ENCODE assay signal across 8 cellular contexts in genomic region chr17:55577011-55577586, GRCh38.
A peak's percentile ranks its signal among the peaks of the same experiment; 100 is the strongest.
DNase-seq lines count a peak whose midpoint lies in the region; ATAC-seq and TF ChIP-seq lines count a peak whose summit lies in the region.

No MANE protein-coding gene starts in this region.

- H3K27me3 ChIP-seq in liver (ENCODE audit: control insufficient read depth in 4 of 4, insufficient read depth in 4 of 4, low read length in 3 of 4): no peaks in the 10 kb centered on the region

- peak overlapping the region; percentile 43 to 68 for H3K27ac ChIP-seq in liver (ENCODE audit: low read depth in 1 of 2, low read length in 2 of 2)

- 50% methylated on average over 9 of the region's 9 CpGs for WGBS in liver

- no peak overlapping the region for H3K9ac ChIP-seq in liver (ENCODE audit: low read depth in 1 of 2, low read length in 2 of 2)

- no peaks in the 10 kb centered on the region for H3K9me3 ChIP-seq in liver (ENCODE audit: control insufficient read depth in 4 of 4, low read length in 3 of 4)

- peak; percentile 49 for ATAC-seq in GM18858 (IDR thresholded peaks at IDR 0.05; ENCODE audit: unreplicated experiment)
- ATAC-seq in HG02885 (IDR thresholded peaks at IDR 0.05; ENCODE audit: poor library complexity, unreplicated experiment): peak; percentile 85

- TF ChIP-seq CTCF in liver (IDR thresholded peaks at IDR 0.05; ENCODE audit: low read depth, low read length, missing input control): no peak

- H3K4me3 ChIP-seq in liver (ENCODE audit: low read depth in 1 of 3, low read length in 3 of 3): no peak overlapping the region

- DNase-seq in amniotic epithelial cell (ENCODE audit: low read depth) (peak; percentile 66), NCI-H1694 (lab: John Stamatoyannopoulos, UW) (no peak)
- peak; percentile 20 to 34 for DNase-seq in stimulated activated CD8-positive, alpha-beta memory T cell treated with anti-CD3 and anti-CD28 coated beads, Interleukin-7, amount 100 ng/mL, for 48 hours (ENCODE audit: extremely low read depth in 1 of 2, low read depth in 1 of 2)
- DNase-seq in NK-92 treated with Interleukin-12 subunit alpha and Interleukin-12 subunit beta, amount 100 ng/mL, for 24 hours (lab: John Stamatoyannopoulos, UW): no peak

- H3K36me3 ChIP-seq in liver (ENCODE audit: control insufficient read depth in 4 of 4, insufficient read depth in 3 of 4, low read depth in 1 of 4, low read length in 3 of 4): no peaks in the 10 kb centered on the region

- TF ChIP-seq RAD21 in liver (IDR thresholded peaks at IDR 0.05): no peak

- H3K4me1 ChIP-seq in liver (ENCODE audit: control insufficient read depth in 4 of 4, insufficient read depth in 4 of 4, low read length in 3 of 4): peaks cover 1 to 8% (median 5%) of the 10 kb centered on the region in 4 donors

TF ChIP-seq in PFSK-1, 5 proteins besides CTCF, POLR2A, EP300 and RAD21:
- TF ChIP-seq FOXP2 (optimal IDR thresholded peaks at IDR 0.05; ENCODE audit: borderline replicate concordance, extremely low read depth, extremely low read length, insufficient read depth) (no peak), TAF1 (IDR thresholded peaks at IDR 0.05; ENCODE audit: borderline replicate concordance, insufficient read depth, low read length) (no peak), REST (IDR thresholded peaks at IDR 0.05; ENCODE audit: insufficient read depth in 1 of 2, low read depth in 2 of 2, low read length in 2 of 2) (no peak), SIN3A (IDR thresholded peaks at IDR 0.05; ENCODE audit: borderline replicate concordance, insufficient read depth, low read length) (no peak; the same call in 1 of the 2 replicates), POLR2AphosphoS5 (IDR thresholded peaks at IDR 0.05; ENCODE audit: low read depth, low read length) (peak; percentile 28; the same call in 1 of the 2 replicates)

TF ChIP-seq in liver, 16 proteins besides CTCF, POLR2A, EP300 and RAD21:
- TF ChIP-seq YY1 (IDR thresholded peaks at IDR 0.05) (no peak), SP1 (IDR thresholded peaks at IDR 0.05) (peak; percentile 13), RXRA (IDR thresholded peaks at IDR 0.05) (peak in 1 of 2 donors; percentile 21)

Comparison
In these comparisons a context has a peak if more than half of its experiments do, and no peak if none do; other contexts are left out.
1. DNase-seq: peak in amniotic epithelial cell (single experiment) and stimulated activated CD8-positive, alpha-beta memory T cell treated with anti-CD3 and anti-CD28 coated beads, Interleukin-7, amount 100 ng/mL, for 48 hours (2 of 2); none in NCI-H1694 (single experiment) and NK-92 treated with Interleukin-12 subunit alpha and Interleukin-12 subunit beta, amount 100 ng/mL, for 24 hours (single experiment).